Comparison of ENCODE assay signal across 8 cellular contexts in genomic region chr10:3782456-3783312, GRCh38. TPM values are rescaled to one million over a fixed set of nuclear protein-coding genes. Genes with fewer than 3 reads are reported as not detected.
DNase-seq lines count a peak whose midpoint lies in the region; ATAC-seq and TF ChIP-seq lines count a peak whose summit lies in the region.

No MANE protein-coding gene starts in this region.

- H3K4me1 ChIP-seq in RWPE2 (ENCODE audit: insufficient read depth, poor library complexity, severe bottlenecking), result peaks cover 41% of the 10 kb centered on the region
- peaks cover 51% of the 10 kb centered on the region for H3K4me1 ChIP-seq in osteoblast (ENCODE audit: insufficient read depth, low read length)

- peak; percentile 78 for DNase-seq in G401 (ENCODE audit: low spot score)
- DNase-seq in RWPE2 (ENCODE audit: low spot score), result no peak
- DNase-seq in cardiac septum (ENCODE audit: low spot score), result peak; percentile 75
- peak; percentile 94 for DNase-seq in osteoblast (ENCODE audit: insufficient read length, low spot score, missing footprints)
- DNase-seq in NCI-H1694 treated with DMSO at 0.1 percent for 48 hours (lab: John Stamatoyannopoulos, UW), result no peak

- TF ChIP-seq CTCF in RWPE2 (IDR thresholded peaks at IDR 0.05; ENCODE audit: poor library complexity, severe bottlenecking) (no peak), osteoblast (IDR thresholded peaks at IDR 0.05; ENCODE audit: extremely low read depth, low read depth, low read length) (no peak)

- ATAC-seq in HG03159 (IDR thresholded peaks at IDR 0.05; ENCODE audit: unreplicated experiment), result peak; percentile 18
- peak; percentile 3; the same call in 2 of the 3 replicates for ATAC-seq in RWPE2 (ENCODE audit: low read depth)
- ATAC-seq in GM21576 (IDR thresholded peaks at IDR 0.05; ENCODE audit: unreplicated experiment), result no peak

- H3K9me3 ChIP-seq in RWPE2 (ENCODE audit: severe bottlenecking) (no peaks in the 10 kb centered on the region), osteoblast (ENCODE audit: low read depth, low read length) (no peaks in the 10 kb centered on the region)

- H3K27me3 ChIP-seq in RWPE2 (ENCODE audit: insufficient read depth, poor library complexity, severe bottlenecking) (no peaks in the 10 kb centered on the region), osteoblast (ENCODE audit: insufficient read depth, low read length) (no peaks in the 10 kb centered on the region)

- H3K4me2 ChIP-seq in osteoblast (ENCODE audit: insufficient read depth, low read length), result peak overlapping the region; percentile 92

- no peak overlapping the region for H2AFZ ChIP-seq in osteoblast (ENCODE audit: low read length)

- H3K36me3 ChIP-seq in RWPE2 (ENCODE audit: low read depth), result peaks cover 72% of the 10 kb centered on the region
- H3K36me3 ChIP-seq in osteoblast (ENCODE audit: insufficient read depth, low read length), result peaks cover 65% of the 10 kb centered on the region

- H3K79me2 ChIP-seq in osteoblast (ENCODE audit: insufficient read depth, low read length), result peaks cover 75% of the 10 kb centered on the region

- H3K27ac ChIP-seq in RWPE2 (ENCODE audit: poor library complexity, severe bottlenecking) (peak overlapping the region; percentile 99), angular gyrus (ENCODE audit: low read depth, low read length) (peak overlapping the region; percentile 94), osteoblast (ENCODE audit: low read depth, low read length) (peak overlapping the region; percentile 100)

- in situ Hi-C loops in G401 (cut with HindIII; ENCODE audit: low sequenced_read_pairs), result no loop called here

- intact Hi-C loops in cardiac septum (cut with DNase I), result loop anchor here (2.0 to 10.0 kb wide), 7 partner anchors 68 to 984 kb away; no protein-coding TSS in a partner anchor

- H3K4me3 ChIP-seq in RWPE2 (ENCODE audit: severe bottlenecking), result peak overlapping the region; percentile 71
- H3K4me3 ChIP-seq in osteoblast (ENCODE audit: insufficient read depth, low read length), result peak overlapping the region; percentile 80

- H4K20me1 ChIP-seq in osteoblast (ENCODE audit: insufficient read depth, low read length), result peaks cover 68% of the 10 kb centered on the region

RNA-seq across cellular contexts. Expression of gene KLF6, which starts 2.3 kb away (rescaled TPM):
- 25.8 and 35.8 TPM in 2 replicates for total RNA-seq in G401 (2014; rRNA removed; shearing (Covaris generic))
- total RNA-seq in cardiac septum (83.1 TPM), osteoblast (50.1 and 52.1 TPM in 2 replicates)

Comparison
In these comparisons a context has a peak if more than half of its experiments do, and no peak if none do; other contexts are left out.
1. DNase-seq: peak in G401 (single experiment), cardiac septum (single experiment) and osteoblast (single experiment); none in RWPE2 (single experiment) and NCI-H1694 treated with DMSO at 0.1 percent for 48 hours (single experiment).
2. Peak in every context shown above with its lines, with median percentiles within 50 percentile points of each other: H3K27ac ChIP-seq.